ENCODE assay signal across 8 cellular contexts in the genomic region with DNA sequence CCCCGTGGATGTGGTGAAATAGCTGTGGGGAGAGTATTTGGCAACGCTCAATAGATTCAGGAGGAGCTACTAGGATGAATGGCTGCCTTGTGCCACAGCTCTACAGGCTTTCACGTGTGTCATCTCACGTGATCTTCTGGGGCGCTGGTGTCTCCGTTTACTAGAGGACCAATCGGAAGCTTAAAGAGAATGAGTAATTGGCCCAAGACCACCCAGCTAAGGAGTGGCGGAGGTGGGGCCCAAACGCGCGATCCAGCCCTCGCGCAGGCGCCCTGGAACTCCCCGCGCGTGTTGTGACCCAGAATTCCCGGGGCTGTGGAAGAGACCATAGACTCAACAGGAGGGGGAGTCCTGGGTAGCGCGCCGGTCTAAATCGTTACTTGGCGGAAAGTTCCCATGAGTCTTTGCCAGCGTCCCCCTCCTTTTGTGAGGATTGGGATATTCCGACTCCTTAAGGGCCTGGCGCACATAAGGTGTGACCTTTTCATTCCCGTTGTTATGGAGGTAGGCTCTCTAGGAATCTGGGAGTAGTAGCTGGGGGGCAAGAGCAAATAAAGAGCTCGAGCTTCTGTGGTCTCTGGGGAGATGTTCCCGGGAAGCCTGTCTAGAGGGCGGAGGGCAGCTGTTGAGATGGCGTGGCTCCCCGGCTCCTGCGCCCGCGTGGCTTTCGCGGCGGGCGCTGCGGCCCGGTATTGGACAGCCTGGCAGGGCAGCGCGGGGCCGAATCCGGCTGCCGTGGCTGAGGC. TPM values are rescaled to one million over a fixed set of nuclear protein-coding genes. Genes with fewer than 3 reads are reported as not detected.
A peak's percentile ranks its signal among the peaks of the same experiment; 100 is the strongest.
DNase-seq lines count a peak whose midpoint lies in the region; ATAC-seq and TF ChIP-seq lines count a peak whose summit lies in the region.

No MANE protein-coding gene starts in this region.

- peaks cover 7 to 48% (median 35%) of the 10 kb centered on the region in 9 donors for H3K4me1 ChIP-seq in heart right ventricle

- TF ChIP-seq CTCF in GM13976 (IDR thresholded peaks at IDR 0.05; ENCODE audit: borderline replicate concordance, control extremely low read depth, extremely low read depth, insufficient read depth, missing control alignments), result no peak
- no peak for TF ChIP-seq CTCF in heart right ventricle (IDR thresholded peaks at IDR 0.05)
- no peak for TF ChIP-seq CTCF in type B pancreatic cell (conservative IDR thresholded peaks at IDR 0.05)

- intact Hi-C loops in heart right ventricle (cut with DNase I), result loop anchor here in 6 of 10 donors (2.0 to 10.0 kb wide), 4 partner anchors 51 to 58 kb away; partner anchors contain the start of gene UBB (in 4 of the 6)

- peaks cover 0 to 41% (median 18%) of the 10 kb centered on the region in 9 donors for H3K36me3 ChIP-seq in heart right ventricle

- no peaks in the 10 kb centered on the region for H3K9me3 ChIP-seq in heart right ventricle

- peak overlapping the region; percentile 47 to 94 (median 86) for H3K27ac ChIP-seq in heart right ventricle

- peak overlapping the region; percentile 100 for H3K4me3 Mint-ChIP-seq in type B pancreatic cell

- ATAC-seq in HG02852 (IDR thresholded peaks at IDR 0.05; ENCODE audit: unreplicated experiment) (peak; percentile 77), heart right ventricle (peak; percentile 92 to 98 (median 95))

- no peaks in the 10 kb centered on the region for H3K27me3 ChIP-seq in heart right ventricle

- in situ Hi-C loops in GM13976 (cut with MboI; ENCODE audit: low sequenced_read_pairs, unreplicated experiment), result no loop called here

- 1% methylated on average over 46 of the region's 46 CpGs for WGBS in heart right ventricle, 2 donors

- H3K4me1 Mint-ChIP-seq in type B pancreatic cell (ENCODE audit: unreplicated experiment), result peaks cover 35% of the 10 kb centered on the region

- peak overlapping the region; percentile 66 to 97 (median 88) for H3K4me3 ChIP-seq in heart right ventricle

- peak overlapping the region; percentile 93 for H3K27ac Mint-ChIP-seq in type B pancreatic cell

- H3K36me3 Mint-ChIP-seq in type B pancreatic cell, result peaks cover 36% of the 10 kb centered on the region

- no peaks in the 10 kb centered on the region for H3K9me3 Mint-ChIP-seq in type B pancreatic cell

- no peaks in the 10 kb centered on the region for H3K27me3 Mint-ChIP-seq in type B pancreatic cell

- DNase-seq in GM13976 (ENCODE audit: low spot score) (peak; percentile 99), NCI-H1436 treated with DMSO at 0.1 percent for 48 hours (lab: John Stamatoyannopoulos, UW) (peak; percentile 99), T follicular helper cell (ENCODE audit: low read depth) (peak; percentile 92), amniotic epithelial cell (ENCODE audit: low read depth) (peak; percentile 100), heart right ventricle (peak; percentile 91 to 97), pons (ENCODE audit: low spot score) (peak; percentile 100), type B pancreatic cell (ENCODE audit: extremely low spot score, unreplicated experiment) (peak; percentile 98)

RNA-seq across cellular contexts. Expression of gene TRPV2, which starts 23.4 kb away (rescaled TPM):
- total RNA-seq in heart right ventricle, result 10 to 100 TPM in 3 of 10 donors, 1 to 10 TPM in 7; 4.6 to 25.4 (median 8.6) TPM
- 10 to 100 TPM; 10.6 to 11.9 TPM for polyA plus RNA-seq in heart right ventricle
- total RNA-seq in type B pancreatic cell (ENCODE audit: low replicate concordance), result 0.52 and 1.7 TPM in 2 replicates

RNA-seq across cellular contexts. Expression of gene LRRC75A, which starts 53.3 kb away (rescaled TPM):
- 1 to 10 TPM in 3 of 10 donors, under 1 TPM in 7; 0.34 to 1.3 (median 0.56) TPM for total RNA-seq in heart right ventricle
- polyA plus RNA-seq in heart right ventricle, result under 1 TPM; 0.73 to 0.77 TPM
- 2.9 and 4.5 TPM in 2 replicates for total RNA-seq in type B pancreatic cell (ENCODE audit: low replicate concordance)

RNA-seq across cellular contexts. Expression of gene UBB, which starts 57.8 kb away (rescaled TPM):
- total RNA-seq in heart right ventricle (1,000 to 10,000 TPM; 1,254 to 2,151 (median 1,968) TPM), type B pancreatic cell (ENCODE audit: low replicate concordance) (1,306 and 1,802 TPM in 2 replicates)
- polyA plus RNA-seq in heart right ventricle, result 1,000 to 10,000 TPM in 1 of 2 donors, 100 to 1,000 TPM in 1; 400 to 1,298 TPM

Comparison
In these comparisons a context has a peak if more than half of its experiments do, and no peak if none do; other contexts are left out.
1. Peak in every context shown above with its lines: DNase-seq, ATAC-seq, H3K4me3 ChIP-seq and H3K27ac ChIP-seq.